In the genomic region with DNA sequence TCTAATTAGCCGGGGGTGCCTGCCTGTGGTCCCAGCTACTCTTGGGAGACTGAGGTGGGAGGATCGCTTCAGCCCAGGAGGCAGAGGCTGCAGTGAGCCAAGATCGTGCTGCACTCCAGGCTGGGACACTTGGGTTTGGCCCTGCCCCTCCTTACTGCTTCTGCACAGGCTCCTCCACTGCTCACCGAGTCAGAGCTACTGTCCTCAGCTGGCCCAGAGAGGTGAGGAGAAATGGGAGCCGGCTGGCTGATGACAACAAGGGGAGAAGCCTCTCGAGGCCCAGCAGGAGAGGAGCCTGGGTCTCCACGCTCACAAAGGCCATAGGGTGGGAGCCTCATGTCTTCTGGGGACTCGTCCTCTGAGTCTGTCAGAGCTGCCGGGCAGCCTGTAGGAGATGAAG, we compare ENCODE assay signal across 20 cellular contexts. TPM values are rescaled to one million over a fixed set of nuclear protein-coding genes. Genes with fewer than 3 reads are reported as not detected.
A peak's percentile ranks its signal among the peaks of the same experiment; 100 is the strongest.
DNase-seq lines count a peak whose midpoint lies in the region; ATAC-seq and TF ChIP-seq lines count a peak whose summit lies in the region.
"Had no signal": no experiment of that assay in that cellular context is flagged by ENCODE, and none has a peak within 500 bp of the region (broad histone marks: within the 10 kb centered on the region; RNA-seq: fewer than 3 reads in every experiment).

No MANE protein-coding gene starts in this region.

- H3K27me3 ChIP-seq in sigmoid colon: no peaks in the 10 kb centered on the region
- H3K27me3 ChIP-seq in lower lobe of right lung (ENCODE audit: low read depth): no peaks in the 10 kb centered on the region
- H3K27me3 ChIP-seq: BLaER1 treated with 17β-estradiol and CSF1 and Interleukin-3, amounts not matched to agents 10 nM and 100 nM had no signal

- no peak overlapping the region for H3K27ac ChIP-seq in sigmoid colon
- H3K27ac ChIP-seq in lower lobe of right lung: no peak overlapping the region
- H3K27ac ChIP-seq: A549; BLaER1 treated with 17β-estradiol and CSF1 and Interleukin-3, amounts not matched to agents 10 nM and 100 nM had no signal

- no peak for TF ChIP-seq POLR2A in sigmoid colon (IDR thresholded peaks at IDR 0.05)

- H3K27me3 Mint-ChIP-seq in T-helper 17 cell (peaks cover 7% of the 10 kb centered on the region), endothelial cell (ENCODE audit: unreplicated experiment) (peaks cover 12% of the 10 kb centered on the region), HFFc6 (ENCODE audit: insufficient read depth) (peaks cover 9% of the 10 kb centered on the region), CD14-positive monocyte (ENCODE audit: low read depth in 3 of 3) (peaks cover 6 to 11% (median 9%) of the 10 kb centered on the region in 3 donors)
- H3K27me3 Mint-ChIP-seq: CD4-positive, alpha-beta memory T cell had no signal

- H3K4me1 Mint-ChIP-seq in T-helper 17 cell: peaks cover 4% of the 10 kb centered on the region
- H3K4me1 Mint-ChIP-seq in endothelial cell (ENCODE audit: unreplicated experiment): peaks cover 7% of the 10 kb centered on the region
- peaks cover 6% of the 10 kb centered on the region; the same call in 1 of the 2 replicates for H3K4me1 Mint-ChIP-seq in HFFc6 (ENCODE audit: low read depth)
- peaks cover 2% of the 10 kb centered on the region for H3K4me1 Mint-ChIP-seq in CD14-positive monocyte

- H3K4me3 ChIP-seq in sigmoid colon (no peak overlapping the region), lower lobe of right lung (no peak overlapping the region)
- H3K4me3 ChIP-seq: A549; BLaER1 treated with 17β-estradiol and CSF1 and Interleukin-3, amounts not matched to agents 10 nM and 100 nM; GM12878; HAP-1 had no signal

- H3K9me3 Mint-ChIP-seq in endothelial cell (ENCODE audit: unreplicated experiment): no peaks in the 10 kb centered on the region
- no peaks in the 10 kb centered on the region for H3K9me3 Mint-ChIP-seq in HFFc6
- no peaks in the 10 kb centered on the region for H3K9me3 Mint-ChIP-seq in CD14-positive monocyte
- H3K9me3 Mint-ChIP-seq: CD4-positive, alpha-beta memory T cell had no signal

- H3K4me1 ChIP-seq in sigmoid colon (no peaks in the 10 kb centered on the region), lower lobe of right lung (no peaks in the 10 kb centered on the region)
- H3K4me1 ChIP-seq: A549; BE2C; BLaER1 treated with 17β-estradiol and CSF1 and Interleukin-3, amounts not matched to agents 10 nM and 100 nM; Caco-2; HAP-1 had no signal

- H3K9me3 ChIP-seq in T-helper 17 cell (ENCODE audit: control insufficient read depth, low read length, poor library complexity, severe bottlenecking) (no peaks in the 10 kb centered on the region), sigmoid colon (no peaks in the 10 kb centered on the region), lower lobe of right lung (no peaks in the 10 kb centered on the region)
- H3K9me3 ChIP-seq: A549; BE2C; BLaER1 treated with 17β-estradiol and CSF1 and Interleukin-3, amounts not matched to agents 10 nM and 100 nM; Caco-2; HAP-1 had no signal

- H3K36me3 Mint-ChIP-seq in T-helper 17 cell (ENCODE audit: low read depth) (peaks cover 20% of the 10 kb centered on the region), endothelial cell (ENCODE audit: low read depth, unreplicated experiment) (peaks cover 49% of the 10 kb centered on the region), HFFc6 (ENCODE audit: low read depth) (peaks cover 18% of the 10 kb centered on the region), CD14-positive monocyte (peaks cover 60 to 67% of the 10 kb centered on the region in 2 donors)

- DNase-seq in T-helper 17 cell: no peak
- no peak for DNase-seq in endothelial cell (ENCODE audit: low spot score)
- peak; percentile 50 for DNase-seq in sigmoid colon
- no peak for DNase-seq in GM10266 (ENCODE audit: extremely low spot score)
- no peak for DNase-seq in lower lobe of right lung
- no peak for DNase-seq in HFFc6
- no peak for DNase-seq in CD14-positive monocyte (ENCODE audit: low spot score)
- DNase-seq: 8988T; ACHN; AML-193; BE2C; Caco-2; CD4-positive, alpha-beta memory T cell; DMS153; DND-41; GOT3 had no signal

- TF ChIP-seq EP300 in sigmoid colon (IDR thresholded peaks at IDR 0.05): no peak

- H3K27ac Mint-ChIP-seq in T-helper 17 cell (peak overlapping the region; percentile 78), endothelial cell (ENCODE audit: unreplicated experiment) (no peak overlapping the region), HFFc6 (no peak overlapping the region), CD14-positive monocyte (no peak overlapping the region)

- H3K36me3 ChIP-seq in sigmoid colon (peaks cover 18 to 75% (median 45%) of the 10 kb centered on the region in 4 donors), lower lobe of right lung (peaks cover 72% of the 10 kb centered on the region)
- H3K36me3 ChIP-seq: BE2C, HAP-1 had no signal

- no peak overlapping the region for H3K4me3 Mint-ChIP-seq in T-helper 17 cell
- H3K4me3 Mint-ChIP-seq in endothelial cell (ENCODE audit: unreplicated experiment): peak overlapping the region; percentile 42
- no peak overlapping the region for H3K4me3 Mint-ChIP-seq in HFFc6
- no peak overlapping the region for H3K4me3 Mint-ChIP-seq in CD14-positive monocyte
- H3K4me3 Mint-ChIP-seq: CD4-positive, alpha-beta memory T cell had no signal

- 93% methylated on average over 9 of the region's 9 CpGs for whole genome bisulfite sequencing in sigmoid colon, 2 donors

- ATAC-seq in T-helper 17 cell (no peak), lower lobe of right lung (no peak)
- ATAC-seq: A549, GM12878 had no signal

- TF ChIP-seq CTCF in endothelial cell (IDR thresholded peaks at IDR 0.05; ENCODE audit: unreplicated experiment) (no peak), sigmoid colon (IDR thresholded peaks at IDR 0.05) (no peak), GM10266 (IDR thresholded peaks at IDR 0.05; ENCODE audit: control insufficient read depth, insufficient read depth, low read depth, missing control alignments) (no peak), lower lobe of right lung (IDR thresholded peaks at IDR 0.05) (no peak), HFFc6 (IDR thresholded peaks at IDR 0.05) (no peak), CD14-positive monocyte (IDR thresholded peaks at IDR 0.05) (no peak)

- intact Hi-C loops in sigmoid colon (cut with DNase I): no loop called here
- intact Hi-C loops in lower lobe of right lung (cut with DNase I): no loop called here
- intact Hi-C loops in CD14-positive monocyte (cut with micrococcal nuclease): no loop called here

RNA-seq across cellular contexts. Expression of a gene that starts 13.7 kb away (rescaled TPM):
- 100 to 1,000 TPM; 108 to 134 TPM for total RNA-seq in T-helper 17 cell
- 144 TPM for total RNA-seq in endothelial cell (ENCODE audit: unreplicated experiment)
- 100 to 1,000 TPM; 232 to 322 (median 303) TPM for total RNA-seq in sigmoid colon
- 10 to 100 TPM; 24.0 to 59.5 (median 54.7) TPM for polyA plus RNA-seq in sigmoid colon
- 212 TPM for total RNA-seq in lower lobe of right lung
- 10 to 100 TPM; 77.3 to 99.3 (median 87.2) TPM for total RNA-seq in HFFc6 (2021; fragmentation: NEBNext Ultra II Directional; extraction: Animal tissue kit (Norgen Biotek cat#: 25700))
- 10 to 100 TPM; 60.1 to 69.6 TPM for polyA plus RNA-seq in CD14-positive monocyte

RNA-seq across cellular contexts. Expression of a gene that starts 37.6 kb away (rescaled TPM):
- total RNA-seq in T-helper 17 cell: 100 to 1,000 TPM; 211 to 232 TPM
- total RNA-seq in endothelial cell (ENCODE audit: unreplicated experiment): 342 TPM
- total RNA-seq in sigmoid colon: 100 to 1,000 TPM; 409 to 571 (median 531) TPM
- 100 to 1,000 TPM; 535 to 828 (median 574) TPM for polyA plus RNA-seq in sigmoid colon
- total RNA-seq in lower lobe of right lung: 264 TPM
- total RNA-seq in HFFc6 (2021; fragmentation: NEBNext Ultra II Directional; extraction: Animal tissue kit (Norgen Biotek cat#: 25700)): 100 to 1,000 TPM; 257 to 366 (median 308) TPM
- polyA plus RNA-seq in CD14-positive monocyte: 100 to 1,000 TPM; 498 to 522 TPM

RNA-seq across cellular contexts. Expression of a gene that starts 38.3 kb away (rescaled TPM):
- total RNA-seq in T-helper 17 cell (not detected), endothelial cell (ENCODE audit: unreplicated experiment) (1.4 TPM), sigmoid colon (not detected), lower lobe of right lung (not detected)
- polyA plus RNA-seq in sigmoid colon (not detected), CD14-positive monocyte (not detected)
- not detected for total RNA-seq in HFFc6 (2021; fragmentation: NEBNext Ultra II Directional; extraction: Animal tissue kit (Norgen Biotek cat#: 25700))
- total RNA-seq: Caco-2; CD4-positive, alpha-beta memory T cell; GM12878 had no signal
- polyA plus RNA-seq: A549; CD4-positive, alpha-beta memory T cell had no signal
